23 cellular contexts compared by ENCODE assay signal in the genomic region with DNA sequence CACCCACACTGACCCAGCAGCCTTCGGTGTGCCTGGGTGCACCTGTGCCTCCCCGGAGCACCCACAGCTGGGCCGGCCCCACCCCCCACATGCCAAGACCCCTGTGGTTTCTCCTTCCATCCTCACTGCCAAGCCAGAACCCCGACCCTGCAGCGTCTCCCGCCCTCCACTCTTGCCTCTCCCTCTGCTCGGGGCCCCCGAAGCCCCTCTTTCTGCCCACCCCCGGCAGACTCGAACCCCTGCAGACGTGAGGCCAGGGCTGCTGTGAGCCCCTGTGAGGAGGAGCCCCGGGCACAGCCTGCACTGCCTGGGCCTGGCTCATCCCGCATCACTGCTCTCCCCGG.
A peak's percentile ranks its signal among the peaks of the same experiment; 100 is the strongest.
DNase-seq lines count a peak whose midpoint lies in the region; ATAC-seq, FAIRE-seq and TF ChIP-seq lines count a peak whose summit lies in the region.
"Had no signal": no experiment of that assay in that cellular context is flagged by ENCODE, and none has a peak within 500 bp of the region (broad histone marks: within the 10 kb centered on the region; RNA-seq: fewer than 3 reads in every experiment).

No MANE protein-coding gene starts in this region.

- peaks cover 0 to 72% (median 58%) of the 10 kb centered on the region in 7 donors for H3K27me3 ChIP-seq in heart right ventricle
- H3K27me3 ChIP-seq in adrenal gland: peaks cover 20% of the 10 kb centered on the region
- peaks cover 0 to 3% (median 1%) of the 10 kb centered on the region in 4 donors for H3K27me3 ChIP-seq in pancreas
- no peaks in the 10 kb centered on the region for H3K27me3 ChIP-seq in vagina

- no peak overlapping the region for H3K27ac Mint-ChIP-seq in activated CD4-positive, alpha-beta T cell treated with anti-CD3 and anti-CD28 coated beads, Interleukin-2, amount 10 ng/mL, durations not matched to agents 24 days and 14 days
- H3K27ac Mint-ChIP-seq: activated T-helper 17 cell treated with anti-CD3 and anti-CD28 coated beads, Interleukin-2, amount 50 U/mL, for 72 hours; HFFc6; naive B cell had no signal

- intact Hi-C loops in cardiac septum (cut with DNase I): loop anchor here (5.0 kb wide), 1 partner anchor 729 kb away; no protein-coding TSS in a partner anchor
- intact Hi-C loops in heart right ventricle (cut with DNase I): loop anchor here (5.0 to 10.0 kb wide), 7 partner anchors 259 to 732 kb away; no protein-coding TSS in a partner anchor
- intact Hi-C loops in adrenal gland (cut with DNase I): no loop called here
- intact Hi-C loops in pancreas (cut with DNase I): loop anchor here in 2 of 3 donors (5.0 to 10.0 kb wide), 2 partner anchors 262 to 729 kb away; no protein-coding TSS in a partner anchor
- intact Hi-C loops in vagina (cut with DNase I): no loop called here
- intact Hi-C loops in activated CD4-positive, alpha-beta T cell treated with anti-CD3 and anti-CD28 coated beads, Interleukin-2, amount 10 ng/mL, durations not matched to agents 24 days and 14 days (cut with micrococcal nuclease): no loop called here

- H3K9me3 Mint-ChIP-seq in activated CD4-positive, alpha-beta T cell treated with anti-CD3 and anti-CD28 coated beads, Interleukin-2, amount 10 ng/mL, durations not matched to agents 24 days and 14 days: no peaks in the 10 kb centered on the region
- H3K9me3 Mint-ChIP-seq: activated T-helper 17 cell treated with anti-CD3 and anti-CD28 coated beads, Interleukin-2, amount 50 U/mL, for 72 hours; stimulated activated naive CD8-positive, alpha-beta T cell treated with anti-CD3 and anti-CD28 coated beads, Interleukin-15, amount 100 ng/mL, for 72 hours had no signal

- H3K36me3 Mint-ChIP-seq in activated CD4-positive, alpha-beta T cell treated with anti-CD3 and anti-CD28 coated beads, Interleukin-2, amount 10 ng/mL, durations not matched to agents 24 days and 14 days (ENCODE audit: low read depth): no peaks in the 10 kb centered on the region
- H3K36me3 Mint-ChIP-seq: naive B cell had no signal

- FAIRE-seq in pancreas (lab: Jason Lieb, UNC): no peak
- FAIRE-seq: GM19239, TTC549 had no signal

- H3K36me3 ChIP-seq in heart right ventricle (no peaks in the 10 kb centered on the region), adrenal gland (replicated peaks in 1 of 2) (no peaks in the 10 kb centered on the region), pancreas (no peaks in the 10 kb centered on the region), vagina (no peaks in the 10 kb centered on the region)
- H3K36me3 ChIP-seq: heart left ventricle, upper lobe of left lung had no signal

- H3K9me3 ChIP-seq in heart right ventricle: no peaks in the 10 kb centered on the region
- no peaks in the 10 kb centered on the region for H3K9me3 ChIP-seq in adrenal gland (replicated peaks in 1 of 3)
- H3K9me3 ChIP-seq in pancreas: no peaks in the 10 kb centered on the region
- H3K9me3 ChIP-seq in vagina: no peaks in the 10 kb centered on the region
- H3K9me3 ChIP-seq: heart left ventricle, upper lobe of left lung had no signal

- H3K4me3 ChIP-seq in heart right ventricle: no peak overlapping the region
- H3K4me3 ChIP-seq in adrenal gland: no peak overlapping the region
- no peak overlapping the region for H3K4me3 ChIP-seq in pancreas
- no peak overlapping the region for H3K4me3 ChIP-seq in vagina
- H3K4me3 ChIP-seq: heart left ventricle, upper lobe of left lung had no signal

- TF ChIP-seq CTCF in heart right ventricle (IDR thresholded peaks at IDR 0.05): no peak
- no peak for TF ChIP-seq CTCF in adrenal gland (IDR thresholded peaks at IDR 0.05)
- TF ChIP-seq CTCF in pancreas (IDR thresholded peaks at IDR 0.05): no peak
- no peak for TF ChIP-seq CTCF in vagina (IDR thresholded peaks at IDR 0.05)

- H3K27ac ChIP-seq in heart right ventricle (no peak overlapping the region), adrenal gland (no peak overlapping the region), pancreas (no peak overlapping the region), vagina (no peak overlapping the region)
- H3K27ac ChIP-seq: heart left ventricle, upper lobe of left lung had no signal

- H3K4me1 Mint-ChIP-seq in activated CD4-positive, alpha-beta T cell treated with anti-CD3 and anti-CD28 coated beads, Interleukin-2, amount 10 ng/mL, durations not matched to agents 24 days and 14 days: no peaks in the 10 kb centered on the region
- H3K4me1 Mint-ChIP-seq: activated T-helper 17 cell treated with anti-CD3 and anti-CD28 coated beads, Interleukin-2, amount 50 U/mL, for 72 hours; naive B cell had no signal

- no peak for TF ChIP-seq POLR2A in adrenal gland (IDR thresholded peaks at IDR 0.05)
- no peak for TF ChIP-seq POLR2A in vagina (IDR thresholded peaks at IDR 0.05)

- DNase-seq in cardiac septum (ENCODE audit: low spot score) (peak; percentile 20), heart right ventricle (no peak), adrenal gland (peak in 4 of 7 donors; percentile 7 to 34 (median 10)), pancreas (peak in 4 of 6 donors; percentile 1 to 33 (median 19)), vagina (ENCODE audit: extremely low spot score in 2 of 2) (peak; percentile 52 to 70)
- no peak for DNase-seq in activated CD4-positive, alpha-beta T cell treated with anti-CD3 and anti-CD28 coated beads, Interleukin-2, amount 10 ng/mL, durations not matched to agents 24 days and 14 days
- DNase-seq: effector CD8-positive, alpha-beta T cell; erythroblast; HFFc6; naive B cell; NCI-H1092; NCI-H187 treated with DMSO at 0.1 percent for 48 hours; NCI-H526; stimulated activated CD4-positive, alpha-beta T cell treated with anti-CD3 and anti-CD28 coated beads, Interleukin-15, amount 100 ng/mL, for 24 hours; stimulated activated naive CD8-positive, alpha-beta T cell treated with anti-CD3 and anti-CD28 coated beads, Interleukin-15, amount 100 ng/mL, for 72 hours had no signal

- ATAC-seq in heart right ventricle (no peak), pancreas (no peak), GM21786 (IDR thresholded peaks at IDR 0.05; ENCODE audit: unreplicated experiment) (no peak)
- ATAC-seq: activated T-helper 17 cell treated with anti-CD3 and anti-CD28 coated beads, Interleukin-2, amount 50 U/mL, for 72 hours; heart left ventricle; left colon; sciatic nerve; stimulated activated naive CD8-positive, alpha-beta T cell treated with anti-CD3 and anti-CD28 coated beads, Interleukin-15, amount 100 ng/mL, for 72 hours had no signal

- H3K27me3 Mint-ChIP-seq in activated CD4-positive, alpha-beta T cell treated with anti-CD3 and anti-CD28 coated beads, Interleukin-2, amount 10 ng/mL, durations not matched to agents 24 days and 14 days: peaks cover 5% of the 10 kb centered on the region

- H3K4me1 ChIP-seq in heart right ventricle: no peaks in the 10 kb centered on the region
- no peaks in the 10 kb centered on the region for H3K4me1 ChIP-seq in adrenal gland (replicated peaks in 1 of 2)
- H3K4me1 ChIP-seq in pancreas: no peaks in the 10 kb centered on the region
- H3K4me1 ChIP-seq in vagina: no peaks in the 10 kb centered on the region

- WGBS in heart right ventricle, 2 donors: 76 to 80% methylated on average over 14 of the region's 14 CpGs
- WGBS in adrenal gland, 4 donors: 55 to 77% (median 67%) methylated on average over 11 to 14 of the region's 14 CpGs
- WGBS in pancreas, 2 donors: 47 to 62% methylated on average over 14 of the region's 14 CpGs

- no peak overlapping the region for H3K4me3 Mint-ChIP-seq in activated CD4-positive, alpha-beta T cell treated with anti-CD3 and anti-CD28 coated beads, Interleukin-2, amount 10 ng/mL, durations not matched to agents 24 days and 14 days
- H3K4me3 Mint-ChIP-seq: activated T-helper 17 cell treated with anti-CD3 and anti-CD28 coated beads, Interleukin-2, amount 50 U/mL, for 72 hours; HFFc6; naive B cell; stimulated activated naive CD8-positive, alpha-beta T cell treated with anti-CD3 and anti-CD28 coated beads, Interleukin-15, amount 100 ng/mL, for 72 hours had no signal

Comparison
In these comparisons a context has a peak if more than half of its experiments do, and no peak if none do; other contexts are left out.
1. DNase-seq: peak in cardiac septum (single experiment), adrenal gland (4 of 7), pancreas (4 of 6) and vagina (2 of 2); none in heart right ventricle (0 of 2) and activated CD4-positive, alpha-beta T cell treated with anti-CD3 and anti-CD28 coated beads, Interleukin-2, amount 10 ng/mL, durations not matched to agents 24 days and 14 days (single experiment).
2. intact Hi-C loops: an anchor here in cardiac septum (5.0 kb wide), heart right ventricle (5.0 to 10.0 kb wide) and pancreas (5.0 to 10.0 kb wide); none called in adrenal gland, vagina and activated CD4-positive, alpha-beta T cell treated with anti-CD3 and anti-CD28 coated beads, Interleukin-2, amount 10 ng/mL, durations not matched to agents 24 days and 14 days.